Comparison of ENCODE assay signal across 18 cellular contexts in the genomic region with DNA sequence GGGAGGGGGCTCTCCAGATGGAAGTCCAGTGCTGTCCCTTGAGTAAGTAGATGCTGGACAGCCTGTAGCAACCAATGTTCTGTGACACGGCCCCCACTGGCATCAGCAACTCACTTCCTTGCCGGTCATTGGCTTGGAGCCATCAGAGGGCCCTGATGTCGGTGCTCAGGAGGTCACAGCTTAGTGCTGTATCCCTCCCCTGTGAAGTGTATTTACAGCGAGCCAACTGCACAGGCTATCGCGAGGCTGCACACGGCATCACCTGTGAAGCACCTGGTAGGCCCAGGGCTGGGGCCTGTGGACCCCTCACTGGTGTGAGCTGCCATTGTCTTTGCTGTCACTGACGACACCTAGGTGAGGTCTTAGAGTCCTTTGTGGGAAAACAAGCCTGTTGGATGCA. TPM values are rescaled to one million over a fixed set of nuclear protein-coding genes. Genes with fewer than 3 reads are reported as not detected.
DNase-seq lines count a peak whose midpoint lies in the region; ATAC-seq, FAIRE-seq and TF ChIP-seq lines count a peak whose summit lies in the region.
"Had no signal": no experiment of that assay in that cellular context is flagged by ENCODE, and none has a peak within 500 bp of the region (broad histone marks: within the 10 kb centered on the region; RNA-seq: fewer than 3 reads in every experiment).

No MANE protein-coding gene starts in this region.

- no peak overlapping the region for H2AFZ ChIP-seq in hepatocyte

- no peaks in the 10 kb centered on the region for H3K4me1 Mint-ChIP-seq in activated CD8-positive, alpha-beta T cell treated with anti-CD3 and anti-CD28 coated beads for 36 hours (ENCODE audit: low read depth)

- WGBS in right cardiac atrium: 69% methylated on average over 8 of the region's 8 CpGs
- 96% methylated on average over 8 of the region's 8 CpGs for WGBS in hepatocyte (ENCODE audit: low lambda C conversion rate, missing lambda C conversion rate)

- H3K9me3 Mint-ChIP-seq in activated CD8-positive, alpha-beta T cell treated with anti-CD3 and anti-CD28 coated beads for 36 hours: no peaks in the 10 kb centered on the region

- no peak for TF ChIP-seq CTCF in kidney (IDR thresholded peaks at IDR 0.05; ENCODE audit: borderline replicate concordance, extremely low read depth, insufficient read depth)
- no peak for TF ChIP-seq CTCF in activated CD8-positive, alpha-beta T cell treated with anti-CD3 and anti-CD28 coated beads for 36 hours (IDR thresholded peaks at IDR 0.05)
- TF ChIP-seq CTCF in hepatocyte (IDR thresholded peaks at IDR 0.05; ENCODE audit: poor library complexity): no peak

- H3K36me3 Mint-ChIP-seq in activated CD8-positive, alpha-beta T cell treated with anti-CD3 and anti-CD28 coated beads for 36 hours (ENCODE audit: low read depth): no peaks in the 10 kb centered on the region

- no peaks in the 10 kb centered on the region for H3K9me3 ChIP-seq in right cardiac atrium (ENCODE audit: control insufficient read depth, low read length)
- H3K9me3 ChIP-seq in kidney (ENCODE audit: control insufficient read depth in 1 of 2, low read length in 2 of 2): no peaks in the 10 kb centered on the region
- H3K9me3 ChIP-seq in hepatocyte (ENCODE audit: low read depth): no peaks in the 10 kb centered on the region

- no peaks in the 10 kb centered on the region for H3K79me2 ChIP-seq in hepatocyte

- FAIRE-seq in kidney (lab: Jason Lieb, UNC): no peak
- FAIRE-seq: H54 had no signal

- CTCF ChIA-PET in activated CD8-positive, alpha-beta T cell treated with anti-CD3 and anti-CD28 coated beads for 36 hours (lab: Charles Lee): no interaction called here

- DNase-seq in DMS153 (lab: John Stamatoyannopoulos, UW): peak; percentile 10
- no peak for DNase-seq in DMS153 treated with DMSO at 0.1 percent for 48 hours (lab: John Stamatoyannopoulos, UW; ENCODE audit: unreplicated experiment)
- DNase-seq in right cardiac atrium: peak in 2 of 3 donors; percentile 36 to 53
- no peak for DNase-seq in left cardiac atrium
- DNase-seq in kidney: peak; percentile 58
- DNase-seq in activated CD8-positive, alpha-beta T cell treated with anti-CD3 and anti-CD28 coated beads for 36 hours: no peak
- DNase-seq in central memory CD4-positive, alpha-beta T cell: no peak
- no peak for DNase-seq in hepatocyte (ENCODE audit: low spot score)
- DNase-seq: AML-193, NCI-H1694 treated with DMSO at 0.1 percent for 48 hours, NCI-H226, NCI-H526 treated with DMSO at 0.1 percent for 48 hours, SIG-M5, T-helper 1 cell had no signal

- H3K4me3 ChIP-seq in right cardiac atrium (ENCODE audit: low read length): no peak overlapping the region
- no peak overlapping the region for H3K4me3 ChIP-seq in kidney (ENCODE audit: low read length in 2 of 2)
- H3K4me3 ChIP-seq in hepatocyte: no peak overlapping the region

- POLR2A ChIA-PET in activated CD8-positive, alpha-beta T cell treated with anti-CD3 and anti-CD28 coated beads for 36 hours (lab: Charles Lee): no interaction called here

- H3K27me3 ChIP-seq in right cardiac atrium (ENCODE audit: control insufficient read depth, insufficient read depth) (no peaks in the 10 kb centered on the region), hepatocyte (peaks cover 11% of the 10 kb centered on the region)

- H3K4me3 Mint-ChIP-seq in activated CD8-positive, alpha-beta T cell treated with anti-CD3 and anti-CD28 coated beads for 36 hours: no peak overlapping the region

- H3K36me3 ChIP-seq in kidney (ENCODE audit: control insufficient read depth in 1 of 2, insufficient read depth in 2 of 2, low read length in 2 of 2) (peaks cover 5 to 10% of the 10 kb centered on the region in 2 donors), hepatocyte (replicated peaks; ENCODE audit: insufficient read depth, low read depth) (no peaks in the 10 kb centered on the region)

- no peaks in the 10 kb centered on the region for H3K27me3 Mint-ChIP-seq in activated CD8-positive, alpha-beta T cell treated with anti-CD3 and anti-CD28 coated beads for 36 hours

- intact Hi-C loops in right cardiac atrium (cut with DNase I) (no loop called here), left cardiac atrium (cut with DNase I) (no loop called here), kidney (cut with DNase I) (no loop called here)
- intact Hi-C loops in activated CD8-positive, alpha-beta T cell treated with anti-CD3 and anti-CD28 coated beads for 36 hours (cut with micrococcal nuclease): no loop called here

- no peak for ATAC-seq in right cardiac atrium
- ATAC-seq in left cardiac atrium: no peak
- ATAC-seq in activated CD8-positive, alpha-beta T cell treated with anti-CD3 and anti-CD28 coated beads for 36 hours: no peak
- ATAC-seq: SK-N-SH treated with all-trans-retinoic acid at 6 μM for 48 hours had no signal

- no peak overlapping the region for H3K9ac ChIP-seq in kidney (ENCODE audit: low read length in 2 of 2)

- no peak overlapping the region for H3K27ac ChIP-seq in right cardiac atrium (ENCODE audit: low read length)
- H3K27ac ChIP-seq in kidney (ENCODE audit: low read depth in 2 of 2, low read length in 2 of 2): no peak overlapping the region
- H3K27ac ChIP-seq in hepatocyte: no peak overlapping the region
- H3K27ac ChIP-seq: 22Rv1 had no signal

- H3K27ac Mint-ChIP-seq in activated CD8-positive, alpha-beta T cell treated with anti-CD3 and anti-CD28 coated beads for 36 hours: no peak overlapping the region

- no peaks in the 10 kb centered on the region for H3K9me2 ChIP-seq in hepatocyte (replicated peaks; ENCODE audit: insufficient read depth)

- no peak overlapping the region for H3K4me2 ChIP-seq in hepatocyte

- H3K4me1 ChIP-seq in right cardiac atrium (ENCODE audit: control insufficient read depth, insufficient read depth, low read length): no peaks in the 10 kb centered on the region
- H3K4me1 ChIP-seq in kidney (ENCODE audit: control insufficient read depth in 1 of 2, insufficient read depth in 1 of 2, low read depth in 1 of 2, low read length in 2 of 2): no peaks in the 10 kb centered on the region
- no peaks in the 10 kb centered on the region for H3K4me1 ChIP-seq in hepatocyte (ENCODE audit: insufficient read depth)

- H4K20me1 ChIP-seq in hepatocyte (ENCODE audit: insufficient read depth, poor library complexity, severe bottlenecking): no peaks in the 10 kb centered on the region

RNA-seq across cellular contexts. Expression of gene ACR, which starts 13.4 kb away (rescaled TPM):
- 1 to 10 TPM in 1 of 4 donors, under 1 TPM in 3; 0.38 to 1.2 (median 0.72) TPM for total RNA-seq in right cardiac atrium
- 0.41 TPM for polyA plus RNA-seq in right cardiac atrium
- 1 to 10 TPM in 1 of 2 donors, not detected in 1; 1.5 TPM for total RNA-seq in left cardiac atrium
- total RNA-seq in kidney: 1.6 TPM
- polyA plus RNA-seq in kidney (ENCODE audit: insufficient read depth, low read depth, low replicate concordance): 1.0 TPM
- not detected for total RNA-seq in activated CD8-positive, alpha-beta T cell treated with anti-CD3 and anti-CD28 coated beads for 36 hours
- not detected in 2 replicates for total RNA-seq in hepatocyte
- not detected in 2 replicates for polyA plus RNA-seq in hepatocyte
- total RNA-seq: RPMI7951 had no signal

RNA-seq across cellular contexts. Expression of gene SHANK3, which starts 52.0 kb away (rescaled TPM):
- total RNA-seq in right cardiac atrium (10 to 100 TPM; 18.7 to 28.9 (median 27.0) TPM), left cardiac atrium (10 to 100 TPM; 19.5 to 34.1 TPM), kidney (40.5 TPM), hepatocyte (2.4 and 2.9 TPM in 2 replicates)
- polyA plus RNA-seq in right cardiac atrium (20.1 TPM), kidney (ENCODE audit: insufficient read depth, low read depth, low replicate concordance) (8.8 TPM), hepatocyte (1.9 and 2.6 TPM in 2 replicates)
- total RNA-seq in activated CD8-positive, alpha-beta T cell treated with anti-CD3 and anti-CD28 coated beads for 36 hours: under 1 TPM; 0.16 to 0.22 TPM

RNA-seq across cellular contexts. Expression of gene RABL2B, which starts 58.8 kb away (rescaled TPM):
- 10 to 100 TPM in 3 of 4 donors, 1 to 10 TPM in 1; 8.1 to 11.9 (median 10.8) TPM for total RNA-seq in right cardiac atrium
- 10.3 TPM for polyA plus RNA-seq in right cardiac atrium
- 10 to 100 TPM; 10.2 to 11.0 TPM for total RNA-seq in left cardiac atrium
- 43.5 TPM for total RNA-seq in kidney
- polyA plus RNA-seq in kidney (ENCODE audit: insufficient read depth, low read depth, low replicate concordance): 26.2 TPM
- total RNA-seq in activated CD8-positive, alpha-beta T cell treated with anti-CD3 and anti-CD28 coated beads for 36 hours: 10 to 100 TPM; 19.2 to 22.5 TPM
- 11.3 and 12.3 TPM in 2 replicates for total RNA-seq in hepatocyte
- polyA plus RNA-seq in hepatocyte: 31.0 and 36.8 TPM in 2 replicates

Comparison
In these comparisons a context has a peak if more than half of its experiments do, and no peak if none do; other contexts are left out.
1. DNase-seq: peak in DMS153 (single experiment), right cardiac atrium (2 of 3) and kidney (single experiment); none in DMS153 treated with DMSO at 0.1 percent for 48 hours (single experiment), left cardiac atrium (single experiment), activated CD8-positive, alpha-beta T cell treated with anti-CD3 and anti-CD28 coated beads for 36 hours (single experiment), central memory CD4-positive, alpha-beta T cell (single experiment) and hepatocyte (single experiment).